5 cellular contexts compared by ENCODE assay signal in the genomic region with DNA sequence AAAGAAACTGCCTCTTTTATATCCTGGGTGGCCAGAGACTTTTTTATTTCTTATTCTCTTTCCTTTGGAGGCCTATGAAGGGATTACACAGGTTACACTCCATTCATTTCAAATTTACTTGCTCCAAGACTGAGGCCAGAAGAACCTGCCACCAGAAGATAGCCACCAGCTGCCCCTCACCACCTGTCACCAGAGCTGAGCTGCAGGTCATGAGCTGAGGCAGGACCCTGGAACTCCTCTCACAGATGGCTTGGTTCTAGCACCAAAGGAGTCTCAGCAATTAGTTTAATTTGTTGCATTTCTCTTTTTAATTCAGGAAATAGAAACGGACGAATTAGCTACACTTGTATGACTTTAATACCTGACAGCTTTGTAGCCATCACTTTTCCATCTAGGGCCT.
"Had no signal": no experiment of that assay in that cellular context is flagged by ENCODE, and none has a peak within 500 bp of the region (broad histone marks: within the 10 kb centered on the region; RNA-seq: fewer than 3 reads in every experiment).

No MANE protein-coding gene starts in this region.

- H3K4me3 ChIP-seq: GM23338, K562 had no signal

- DNase-seq: H9, HCEC 1CT, IMR-90 had no signal
